ENCODE assay signal across 1 cellular context in the genomic region with DNA sequence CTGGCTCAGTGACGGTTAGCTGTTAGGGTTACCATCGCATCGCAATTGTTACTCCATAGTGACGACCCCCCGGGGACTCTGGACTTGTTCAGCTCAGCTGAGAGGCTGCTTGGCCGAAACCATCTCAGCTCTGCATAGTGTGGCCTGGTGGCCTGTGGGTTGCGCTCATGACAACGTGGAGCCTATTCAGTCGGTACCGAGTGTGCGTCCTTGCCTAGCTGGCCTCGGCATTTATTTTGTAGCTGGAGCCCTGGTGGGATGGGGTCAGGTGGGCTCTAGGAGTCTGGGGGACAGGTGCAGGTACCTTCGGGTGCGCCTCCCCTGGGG.
TF ChIP-seq lines count a peak whose summit lies in the region.

No MANE protein-coding gene starts in this region.

TF ChIP-seq in H1, 55 proteins besides CTCF, POLR2A, EP300 and RAD21:
- TF ChIP-seq GABPA (IDR thresholded peaks at IDR 0.05; ENCODE audit: borderline replicate concordance, insufficient read depth, low read length) (no peak), TCF12 (IDR thresholded peaks at IDR 0.05; ENCODE audit: low read depth, low read length) (no peak), HDAC6 (IDR thresholded peaks at IDR 0.05; ENCODE audit: low read depth, low read length) (no peak), SP2 (IDR thresholded peaks at IDR 0.05; ENCODE audit: low read length) (no peak), GTF2F1 (IDR thresholded peaks at IDR 0.05; ENCODE audit: borderline replicate concordance, low read depth, low read length) (no peak), SP1 (IDR thresholded peaks at IDR 0.05; ENCODE audit: low read depth, low read length) (no peak)
TF ChIP-seq in H1: peak in this region for 0.
